8 cellular contexts compared by ENCODE assay signal in genomic region chr6:87078983-87079616, GRCh38. TPM values are rescaled to one million over a fixed set of nuclear protein-coding genes. Genes with fewer than 3 reads are reported as not detected.
DNase-seq lines count a peak whose midpoint lies in the region; ATAC-seq and TF ChIP-seq lines count a peak whose summit lies in the region.

No MANE protein-coding gene starts in this region.

- no peak overlapping the region for H3K4me3 Mint-ChIP-seq in neural progenitor cell

- peak; percentile 99 for TF ChIP-seq CTCF in BE2C (IDR thresholded peaks at IDR 0.05; ENCODE audit: low read depth, low read length)
- peak; percentile 72 for TF ChIP-seq CTCF in OCI-LY3 (IDR thresholded peaks at IDR 0.05; ENCODE audit: low read depth, low read length)
- peak; percentile 95 for TF ChIP-seq CTCF in neural progenitor cell (IDR thresholded peaks at IDR 0.05)

- H3K36me3 ChIP-seq in BE2C (no peaks in the 10 kb centered on the region), OCI-LY3 (replicated peaks; ENCODE audit: low read depth, low read length) (no peaks in the 10 kb centered on the region), neural progenitor cell (no peaks in the 10 kb centered on the region)

- no peaks in the 10 kb centered on the region for H3K36me3 Mint-ChIP-seq in neural progenitor cell

- ATAC-seq in GM18909 (IDR thresholded peaks at IDR 0.05; ENCODE audit: poor library complexity, unreplicated experiment) (peak; percentile 69), HG03460 (IDR thresholded peaks at IDR 0.05; ENCODE audit: unreplicated experiment) (peak; percentile 75)

- H3K9ac ChIP-seq in OCI-LY3 (ENCODE audit: low read length) (no peak overlapping the region), neural progenitor cell (no peak overlapping the region)

- H3K4me3 ChIP-seq in BE2C (ENCODE audit: low read depth, low read length) (no peak overlapping the region), OCI-LY3 (ENCODE audit: low read length) (peak overlapping the region; percentile 69), neural progenitor cell (no peak overlapping the region)

- H3K27ac Mint-ChIP-seq in neural progenitor cell = no peak overlapping the region

- H3K27me3 ChIP-seq in BE2C = no peaks in the 10 kb centered on the region; the same call in 1 of the 2 replicates
- peaks cover 4% of the 10 kb centered on the region; the same call in 1 of the 2 replicates for H3K27me3 ChIP-seq in OCI-LY3 (ENCODE audit: low read depth, low read length)
- no peaks in the 10 kb centered on the region for H3K27me3 ChIP-seq in neural progenitor cell

- peaks cover 5% of the 10 kb centered on the region for H3K27me3 Mint-ChIP-seq in neural progenitor cell (ENCODE audit: insufficient read depth, low read depth)

- H3F3A ChIP-seq in neural progenitor cell (ENCODE audit: low read depth) = no peaks in the 10 kb centered on the region

- H2AFZ ChIP-seq in OCI-LY3 (ENCODE audit: low read depth, low read length) (peak overlapping the region; percentile 60), neural progenitor cell (replicated peaks) (peak overlapping the region; percentile 74)

- H3K9me3 ChIP-seq in BE2C = no peaks in the 10 kb centered on the region
- no peaks in the 10 kb centered on the region for H3K9me3 ChIP-seq in OCI-LY3 (ENCODE audit: insufficient read depth, low read length)
- no peaks in the 10 kb centered on the region for H3K9me3 ChIP-seq in neural progenitor cell (ENCODE audit: low read depth)

- H3K4me2 ChIP-seq in OCI-LY3 (ENCODE audit: low read length) (peak overlapping the region; percentile 75), neural progenitor cell (no peak overlapping the region)

- no peaks in the 10 kb centered on the region for H3K4me1 ChIP-seq in BE2C
- peaks cover 37% of the 10 kb centered on the region for H3K4me1 ChIP-seq in OCI-LY3 (ENCODE audit: low read length)
- H3K4me1 ChIP-seq in neural progenitor cell = no peaks in the 10 kb centered on the region

- H3K27ac ChIP-seq in OCI-LY3 (ENCODE audit: low read length) (no peak overlapping the region), neural progenitor cell (no peak overlapping the region)

- H3K4me1 Mint-ChIP-seq in neural progenitor cell = no peaks in the 10 kb centered on the region

- DNase-seq in BE2C (peak; percentile 87), activated T-cell treated with anti-CD3 and anti-CD28 coated beads for 48 hours (ENCODE audit: low read depth) (peak; percentile 54), fibroblast of gingiva (ENCODE audit: low read depth) (peak; percentile 43), neural progenitor cell (ENCODE audit: low spot score) (peak; percentile 86), superior temporal gyrus (ENCODE audit: extremely low spot score) (peak; percentile 83)

- H3K79me2 ChIP-seq in OCI-LY3 (ENCODE audit: low read length) (no peaks in the 10 kb centered on the region), neural progenitor cell (ENCODE audit: low read depth) (no peaks in the 10 kb centered on the region)

- no peaks in the 10 kb centered on the region for H3K9me3 Mint-ChIP-seq in neural progenitor cell

- H4K20me1 ChIP-seq in OCI-LY3 (ENCODE audit: insufficient read depth, low read length) (no peaks in the 10 kb centered on the region), neural progenitor cell (ENCODE audit: low read depth) (no peaks in the 10 kb centered on the region)

RNA-seq across cellular contexts. Expression of gene CGA, which starts 15.8 kb away (rescaled TPM):
- not detected for polyA plus RNA-seq in BE2C (2012; ENCODE audit: insufficient read depth, insufficient read length, low read depth)
- 0.46 TPM in 1 of 2 replicates, not detected in the other for total RNA-seq in neural progenitor cell (ENCODE audit: low replicate concordance)
